In the genomic region with DNA sequence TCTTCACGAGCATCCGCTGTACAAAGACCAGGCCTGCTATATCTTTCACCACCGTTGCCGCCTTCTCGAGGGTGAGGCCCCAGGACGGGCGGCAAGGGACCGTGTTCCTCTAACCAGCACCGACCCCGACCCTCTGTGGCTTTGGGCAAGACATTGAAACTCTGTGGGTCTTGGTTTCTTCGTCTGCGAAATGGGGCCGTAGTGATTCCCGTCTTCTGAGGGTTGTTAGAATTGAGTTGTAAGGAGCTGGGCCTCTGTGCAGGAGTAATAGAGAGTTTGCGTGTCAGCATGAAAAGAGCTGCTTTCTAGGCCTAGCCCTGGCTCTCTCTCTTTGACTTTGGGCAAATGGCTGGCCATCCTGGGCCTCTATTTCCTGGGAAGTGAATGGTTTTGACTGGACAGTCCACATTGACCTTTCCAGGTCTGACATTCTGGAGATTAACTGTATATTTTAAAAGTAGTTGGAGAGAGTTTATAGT, we compare ENCODE assay signal across 9 cellular contexts. TPM values are rescaled to one million over a fixed set of nuclear protein-coding genes. Genes with fewer than 3 reads are reported as not detected.
DNase-seq lines count a peak whose midpoint lies in the region; ATAC-seq, FAIRE-seq and TF ChIP-seq lines count a peak whose summit lies in the region.
"Had no signal": no experiment of that assay in that cellular context is flagged by ENCODE, and none has a peak within 500 bp of the region (broad histone marks: within the 10 kb centered on the region; RNA-seq: fewer than 3 reads in every experiment).

No MANE protein-coding gene starts in this region.

- peaks cover 25% of the 10 kb centered on the region for H3K4me1 Mint-ChIP-seq in mesothelial cell of epicardium

- no peaks in the 10 kb centered on the region for H3K27me3 ChIP-seq in bronchial epithelial cell (ENCODE audit: control insufficient read depth, insufficient read depth, low read length)

- ATAC-seq in GM18517 (IDR thresholded peaks at IDR 0.05; ENCODE audit: unreplicated experiment) (no peak), HG02763 (IDR thresholded peaks at IDR 0.05; ENCODE audit: unreplicated experiment) (no peak)

- H3K27ac Mint-ChIP-seq in mesothelial cell of epicardium, result peak overlapping the region; percentile 92

- no peaks in the 10 kb centered on the region for H3K27me3 Mint-ChIP-seq in mesothelial cell of epicardium (ENCODE audit: low read depth)

- FAIRE-seq in bronchial epithelial cell (lab: Jason Lieb, UNC), result no peak
- FAIRE-seq: colon had no signal

- H3K4me3 Mint-ChIP-seq in mesothelial cell of epicardium, result peak overlapping the region; percentile 89

- DNase-seq in NOMO-1 (lab: John Stamatoyannopoulos, UW; ENCODE audit: unreplicated experiment in 2 of 2) (peak; percentile 30 to 35), NOMO-1 treated with DMSO at 0.1 percent for 48 hours (lab: John Stamatoyannopoulos, UW; ENCODE audit: unreplicated experiment) (no peak), HT-29 (ENCODE audit: low spot score) (peak; percentile 23), bronchial epithelial cell (ENCODE audit: low read depth) (no peak), mesothelial cell of epicardium (ENCODE audit: low spot score in 2 of 2, unreplicated experiment in 2 of 2) (no peak), activated gamma-delta T cell (lab: John Stamatoyannopoulos, UW) (no peak)

- peaks cover 11% of the 10 kb centered on the region for H3K36me3 Mint-ChIP-seq in mesothelial cell of epicardium

- peaks cover 6% of the 10 kb centered on the region for H3K36me3 ChIP-seq in bronchial epithelial cell (ENCODE audit: control insufficient read depth, insufficient read depth, low read length)

- H3K9me3 Mint-ChIP-seq in mesothelial cell of epicardium, result no peaks in the 10 kb centered on the region

- peak overlapping the region; percentile 77 for H3K4me3 ChIP-seq in bronchial epithelial cell (ENCODE audit: low read depth, low read length)

- TF ChIP-seq CTCF in bronchial epithelial cell (IDR thresholded peaks at IDR 0.05; ENCODE audit: insufficient read depth, low read length, severe bottlenecking) (no peak), mesothelial cell of epicardium (IDR thresholded peaks at IDR 0.05; ENCODE audit: unreplicated experiment) (no peak)

RNA-seq across cellular contexts. Expression of a gene that starts 0.6 kb away (rescaled TPM):
- total RNA-seq in HT-29 (2014; rRNA removed; shearing (Covaris generic)), result 166 and 170 TPM in 2 replicates
- total RNA-seq in bronchial epithelial cell (42.6 and 52.7 TPM in 2 replicates), mesothelial cell of epicardium (54.9 to 57.6 TPM (median 56.9 TPM) in 3 replicates)

RNA-seq across cellular contexts. Expression of a gene that starts 0.7 kb away (rescaled TPM):
- 5.3 and 6.1 TPM in 2 replicates for total RNA-seq in HT-29 (2014; rRNA removed; shearing (Covaris generic))
- total RNA-seq in bronchial epithelial cell, result 2.7 and 3.9 TPM in 2 replicates
- 8.5 to 10.4 TPM (median 10.3 TPM) in 3 replicates for total RNA-seq in mesothelial cell of epicardium

RNA-seq across cellular contexts. Expression of a gene that starts 47.8 kb away (rescaled TPM):
- total RNA-seq in HT-29 (2014; rRNA removed; shearing (Covaris generic)), result not detected in 2 replicates
- total RNA-seq in bronchial epithelial cell, result not detected in 2 replicates
- total RNA-seq in mesothelial cell of epicardium, result not detected in 3 replicates

Comparison
In these comparisons a context has a peak if more than half of its experiments do, and no peak if none do; other contexts are left out.
1. DNase-seq: peak in NOMO-1 (2 of 2) and HT-29 (single experiment); none in NOMO-1 treated with DMSO at 0.1 percent for 48 hours (single experiment), bronchial epithelial cell (single experiment), mesothelial cell of epicardium (0 of 2) and activated gamma-delta T cell (single experiment).